In the genomic region with DNA sequence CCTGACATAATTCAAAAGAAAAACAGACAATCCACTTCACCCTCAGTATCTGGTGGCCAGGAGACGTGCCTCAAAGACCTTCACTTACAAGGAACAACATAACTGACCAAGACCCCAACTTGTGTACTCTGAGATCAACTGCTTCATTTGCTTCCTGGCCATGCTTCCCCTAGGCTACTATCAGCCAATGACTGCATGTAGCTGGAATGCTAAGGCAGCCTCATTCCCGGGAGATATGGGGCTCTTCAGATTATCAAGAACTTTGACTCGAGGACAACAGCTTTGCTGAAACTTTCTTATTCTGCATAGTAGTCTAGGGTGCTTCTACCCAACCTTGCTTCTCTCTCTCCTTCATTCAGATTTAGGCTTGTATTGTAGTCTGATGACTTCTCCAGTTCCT, we compare ENCODE assay signal across 16 cellular contexts. TPM values are rescaled to one million over a fixed set of nuclear protein-coding genes. Genes with fewer than 3 reads are reported as not detected.
DNase-seq lines count a peak whose midpoint lies in the region; TF ChIP-seq lines count a peak whose summit lies in the region.
"Had no signal": no experiment of that assay in that cellular context is flagged by ENCODE, and none has a peak within 500 bp of the region (broad histone marks: within the 10 kb centered on the region; RNA-seq: fewer than 3 reads in every experiment).

No MANE protein-coding gene starts in this region.

- H3K27me3 ChIP-seq in GM23248 (replicated peaks; ENCODE audit: insufficient read depth) (no peaks in the 10 kb centered on the region), trophoblast cell (ENCODE audit: insufficient read depth, low read length) (no peaks in the 10 kb centered on the region), ascending aorta (no peaks in the 10 kb centered on the region)
- H3K27me3 ChIP-seq: breast epithelium, neutrophil had no signal

- WGBS in GM23248 (ENCODE audit: low coverage in 1 of 2, low lambda C conversion rate in 2 of 2, missing lambda C conversion rate in 2 of 2), 2 experiments = 36 to 44% methylated on average over 3 of the region's 3 CpGs
- no CpG with 5 or more reads among the region's 3 CpGs for WGBS in trophoblast cell (ENCODE audit: extremely low coverage, insufficient coverage, insufficient read length)

- H2BK5ac ChIP-seq in trophoblast cell (ENCODE audit: low read depth, low read length, poor library complexity) = no peak overlapping the region

- no peaks in the 10 kb centered on the region for H3K27me3 Mint-ChIP-seq in nephron progenitor cell (ENCODE audit: low read depth, poor library complexity)

- H2AFZ ChIP-seq in GM23248 = no peak overlapping the region
- H2AFZ ChIP-seq in trophoblast cell (ENCODE audit: insufficient read depth, low read length, poor library complexity) = no peak overlapping the region

- H3K23ac ChIP-seq in trophoblast cell (ENCODE audit: low read length) = no peak overlapping the region

- no peaks in the 10 kb centered on the region for H3K9me3 Mint-ChIP-seq in nephron progenitor cell
- H3K9me3 Mint-ChIP-seq: T-cell had no signal

- no peaks in the 10 kb centered on the region for H3F3A ChIP-seq in GM23248 (ENCODE audit: insufficient read depth)

- H3K9me2 ChIP-seq in GM23248 (ENCODE audit: insufficient read depth) = no peaks in the 10 kb centered on the region

- intact Hi-C loops in ascending aorta (cut with DNase I) = no loop called here

- no peak overlapping the region for H4K8ac ChIP-seq in trophoblast cell (ENCODE audit: low read depth, low read length)

- H3K36me3 ChIP-seq in GM23248 (ENCODE audit: low read depth) (no peaks in the 10 kb centered on the region), trophoblast cell (ENCODE audit: control insufficient read depth in 1 of 2, insufficient read depth in 2 of 2, low read length in 2 of 2) (no peaks in the 10 kb centered on the region), ascending aorta (no peaks in the 10 kb centered on the region)
- H3K36me3 ChIP-seq: breast epithelium, neutrophil had no signal

- H3K4ac ChIP-seq in trophoblast cell (ENCODE audit: low read depth, low read length) = no peak overlapping the region

- H4K12ac ChIP-seq in trophoblast cell (ENCODE audit: low read depth, low read length) = no peak overlapping the region

- no peaks in the 10 kb centered on the region for H4K20me1 ChIP-seq in GM23248 (ENCODE audit: insufficient read depth)

- H3K9ac ChIP-seq in GM23248 = no peak overlapping the region
- H3K9ac ChIP-seq in trophoblast cell (ENCODE audit: low read length) = no peak overlapping the region

- H3K14ac ChIP-seq in trophoblast cell (ENCODE audit: low read length) = no peak overlapping the region

- no peak overlapping the region for H3K27ac Mint-ChIP-seq in nephron progenitor cell
- H3K27ac Mint-ChIP-seq: activated B cell treated with CpG ODN at 0.5 μM for 24 hours; CD4-positive, CD25-positive, alpha-beta regulatory T cell; mesothelial cell of epicardium; T-cell had no signal

- no peak overlapping the region for H4K91ac ChIP-seq in trophoblast cell (ENCODE audit: low read depth, low read length)

- no peaks in the 10 kb centered on the region for H3K4me1 Mint-ChIP-seq in nephron progenitor cell
- H3K4me1 Mint-ChIP-seq: activated B cell treated with CpG ODN at 0.5 μM for 24 hours, mesothelial cell of epicardium, T-cell had no signal

- no peak overlapping the region for H2BK120ac ChIP-seq in trophoblast cell (ENCODE audit: insufficient read depth, low read length, poor library complexity)

- H2AK5ac ChIP-seq in trophoblast cell (ENCODE audit: low read length) = no peak overlapping the region

- peak; percentile 32 for DNase-seq in GM23248
- peak; percentile 16 for DNase-seq in T1000 (lab: John Stamatoyannopoulos, UW)
- peak; percentile 40 for DNase-seq in fibroblast of villous mesenchyme (ENCODE audit: low read depth)
- DNase-seq in trophoblast cell = peak; percentile 23 to 62
- DNase-seq in ascending aorta (ENCODE audit: low spot score in 2 of 2) = no peak
- no peak for DNase-seq in nephron progenitor cell
- DNase-seq in hypothalamus (lab: John Stamatoyannopoulos, UW) = no peak
- DNase-seq: activated B cell treated with CpG ODN at 0.5 μM for 24 hours; CD4-positive, CD25-positive, alpha-beta regulatory T cell; DMS79; NCI-H2107; stimulated activated CD4-positive, alpha-beta T cell treated with anti-CD3 and anti-CD28 coated beads, Interleukin-2, amount 100 ng/mL, for 24 hours; T-cell had no signal

- H3K9me3 ChIP-seq in GM23248 (ENCODE audit: low read depth) = no peaks in the 10 kb centered on the region
- H3K9me3 ChIP-seq in trophoblast cell (ENCODE audit: insufficient read depth, low read depth, low read length) = no peaks in the 10 kb centered on the region
- no peaks in the 10 kb centered on the region for H3K9me3 ChIP-seq in ascending aorta
- H3K9me3 ChIP-seq: breast epithelium, neutrophil had no signal

- in situ Hi-C loops in GM23248 (cut with MboI) = no loop called here

- no peak overlapping the region for H3K27ac ChIP-seq in GM23248
- H3K27ac ChIP-seq in trophoblast cell (ENCODE audit: low read depth, low read length) = no peak overlapping the region
- H3K27ac ChIP-seq in ascending aorta = no peak overlapping the region
- H3K27ac ChIP-seq: breast epithelium, neutrophil had no signal

- no peak overlapping the region for H3K4me3 Mint-ChIP-seq in nephron progenitor cell
- H3K4me3 Mint-ChIP-seq: activated B cell treated with CpG ODN at 0.5 μM for 24 hours; CD4-positive, CD25-positive, alpha-beta regulatory T cell; mesothelial cell of epicardium; T-cell had no signal

- H3K4me3 ChIP-seq in GM23248 = no peak overlapping the region
- H3K4me3 ChIP-seq in fibroblast of villous mesenchyme (ENCODE audit: low read depth, low read length) = no peak overlapping the region
- H3K4me3 ChIP-seq in trophoblast cell (ENCODE audit: low read depth, low read length) = no peak overlapping the region
- no peak overlapping the region for H3K4me3 ChIP-seq in ascending aorta
- H3K4me3 ChIP-seq: breast epithelium had no signal

- TF ChIP-seq CTCF in fibroblast of villous mesenchyme (IDR thresholded peaks at IDR 0.05; ENCODE audit: insufficient read depth, low read depth, low read length) (no peak), ascending aorta (IDR thresholded peaks at IDR 0.05) (no peak), nephron progenitor cell (IDR thresholded peaks at IDR 0.05) (no peak)

- no peak overlapping the region for H2BK12ac ChIP-seq in trophoblast cell (ENCODE audit: low read length)

- H3K4me2 ChIP-seq in GM23248 (ENCODE audit: unreplicated experiment) = no peak overlapping the region
- no peak overlapping the region for H3K4me2 ChIP-seq in trophoblast cell (ENCODE audit: low read length)

- no peak overlapping the region for H3K18ac ChIP-seq in trophoblast cell (ENCODE audit: low read length)

- H3K79me1 ChIP-seq in trophoblast cell (ENCODE audit: low read length) = no peaks in the 10 kb centered on the region

- no peaks in the 10 kb centered on the region for H3K36me3 Mint-ChIP-seq in nephron progenitor cell (ENCODE audit: low read depth)
- H3K36me3 Mint-ChIP-seq: CD4-positive, CD25-positive, alpha-beta regulatory T cell; mesothelial cell of epicardium; T-cell had no signal

- H3K4me1 ChIP-seq in GM23248 (ENCODE audit: insufficient read depth) = no peaks in the 10 kb centered on the region
- H3K4me1 ChIP-seq in trophoblast cell (ENCODE audit: control insufficient read depth in 1 of 2, insufficient read depth in 2 of 2, low read length in 2 of 2) = peaks cover 4 to 8% of the 10 kb centered on the region in 2 experiments
- no peaks in the 10 kb centered on the region for H3K4me1 ChIP-seq in ascending aorta
- H3K4me1 ChIP-seq: breast epithelium had no signal

- H3K79me2 ChIP-seq in GM23248 (ENCODE audit: insufficient read depth) (no peaks in the 10 kb centered on the region), trophoblast cell (ENCODE audit: control insufficient read depth, insufficient read depth, low read length, poor library complexity) (no peaks in the 10 kb centered on the region)

RNA-seq across cellular contexts. Expression of gene UCK2, which starts 11.7 kb away (rescaled TPM):
- total RNA-seq in GM23248 (2014; rRNA removed; shearing (Covaris generic)) = 75.4 and 81.9 TPM in 2 replicates
- polyA plus RNA-seq in GM23248 (2016; fragmentation: Nextera tagmentation; extraction: Ambion mirVana) = 75.1 and 78.2 TPM in 2 replicates
- total RNA-seq in fibroblast of villous mesenchyme = 97.6 and 122 TPM in 2 replicates
- polyA plus RNA-seq in trophoblast cell (2013) = 77.1 and 81.6 TPM in 2 replicates
- 30.3 TPM for total RNA-seq in ascending aorta

RNA-seq across cellular contexts. Expression of gene TMCO1, which starts 47.1 kb away (rescaled TPM):
- total RNA-seq in GM23248 (2014; rRNA removed; shearing (Covaris generic)) = 116 and 126 TPM in 2 replicates
- polyA plus RNA-seq in GM23248 (2016; fragmentation: Nextera tagmentation; extraction: Ambion mirVana) = 203 and 207 TPM in 2 replicates
- total RNA-seq in fibroblast of villous mesenchyme = 78.3 and 121 TPM in 2 replicates
- polyA plus RNA-seq in trophoblast cell (2013) = 188 and 204 TPM in 2 replicates
- total RNA-seq in ascending aorta = 9.9 TPM

Comparison
In these comparisons a context has a peak if more than half of its experiments do, and no peak if none do; other contexts are left out.
1. DNase-seq: peak in GM23248 (single experiment), T1000 (single experiment), fibroblast of villous mesenchyme (single experiment) and trophoblast cell (2 of 2); none in ascending aorta (0 of 2), nephron progenitor cell (single experiment) and hypothalamus (0 of 51).